1 cellular context compared by ENCODE assay signal in genomic region chr2:73730810-73731209, GRCh38.
TF ChIP-seq lines count a peak whose summit lies in the region.

No MANE protein-coding gene starts in this region.

TF ChIP-seq in endothelial cell of umbilical vein, 7 proteins besides CTCF, POLR2A, EP300 and RAD21:
- no peak for TF ChIP-seq JUN (IDR thresholded peaks at IDR 0.05; ENCODE audit: borderline replicate concordance, insufficient read depth, insufficient read length, low read depth)
- no peak for TF ChIP-seq GATA2 (IDR thresholded peaks at IDR 0.05; ENCODE audit: insufficient read depth, insufficient read length, low read depth, low read length)
- TF ChIP-seq POLR2AphosphoS5 (IDR thresholded peaks at IDR 0.05; ENCODE audit: insufficient read depth, low read depth, low read length): no peak
- TF ChIP-seq MYC (IDR thresholded peaks at IDR 0.05; ENCODE audit: low read depth, low read length): no peak
- no peak for TF ChIP-seq FOS (IDR thresholded peaks at IDR 0.05; ENCODE audit: borderline replicate concordance, insufficient read depth, low read length)
- no peak for TF ChIP-seq EZH2 (IDR thresholded peaks at IDR 0.05; ENCODE audit: borderline replicate concordance, low read depth, low read length, severe bottlenecking)
- no peak for TF ChIP-seq MAX (IDR thresholded peaks at IDR 0.05; ENCODE audit: insufficient read depth, insufficient read length)
